25 cellular contexts compared by ENCODE assay signal in genomic region chr2:81767173-81767720, GRCh38.
DNase-seq lines count a peak whose midpoint lies in the region; ATAC-seq lines count a peak whose summit lies in the region.
"Had no signal": no experiment of that assay in that cellular context is flagged by ENCODE, and none has a peak within 500 bp of the region (broad histone marks: within the 10 kb centered on the region; RNA-seq: fewer than 3 reads in every experiment).

No MANE protein-coding gene starts in this region.

- H3K23ac ChIP-seq in mesenchymal stem cell (ENCODE audit: low read length in 2 of 2) = no peak overlapping the region

- H2BK5ac ChIP-seq in mesenchymal stem cell (ENCODE audit: low read depth, low read length, poor library complexity, severe bottlenecking) = no peak overlapping the region

- no peak overlapping the region for H2BK120ac ChIP-seq in mesenchymal stem cell (ENCODE audit: low read depth, low read length)

- H3K79me2 ChIP-seq in GM23248 (ENCODE audit: insufficient read depth) = no peaks in the 10 kb centered on the region

- no peaks in the 10 kb centered on the region for H3K79me1 ChIP-seq in mesenchymal stem cell (replicated peaks; ENCODE audit: low read length, poor library complexity, severe bottlenecking)

- H3K18ac ChIP-seq in mesenchymal stem cell (ENCODE audit: low read depth in 1 of 2, low read length in 2 of 2) = no peak overlapping the region

- H2BK12ac ChIP-seq in mesenchymal stem cell (ENCODE audit: low read length in 2 of 2) = no peak overlapping the region

- in situ Hi-C loops in GM23248 (cut with MboI) = no loop called here

- 1 to 2% methylated on average over 4 of the region's 4 CpGs for WGBS in GM23248 (ENCODE audit: low coverage in 1 of 2, low lambda C conversion rate in 2 of 2, missing lambda C conversion rate in 2 of 2), 2 experiments
- WGBS in mesenchymal stem cell = 90% methylated on average over 4 of the region's 4 CpGs

- no peaks in the 10 kb centered on the region for H4K20me1 ChIP-seq in GM23248 (ENCODE audit: insufficient read depth)

- no peak overlapping the region for H3K4me3 ChIP-seq in GM23248
- H3K4me3 ChIP-seq in mesenchymal stem cell (ENCODE audit: insufficient read depth in 1 of 2, low read depth in 1 of 2, low read length in 2 of 2) = no peak overlapping the region
- H3K4me3 ChIP-seq: gastrocnemius medialis, mucosa of descending colon, sigmoid colon, tibial artery had no signal

- H3F3A ChIP-seq in GM23248 (ENCODE audit: insufficient read depth) = no peaks in the 10 kb centered on the region

- H2AFZ ChIP-seq in GM23248 (no peak overlapping the region), mesenchymal stem cell (ENCODE audit: low read depth, low read length) (no peak overlapping the region)

- H3K4ac ChIP-seq in mesenchymal stem cell (ENCODE audit: low read depth in 1 of 2, low read length in 2 of 2) = no peak overlapping the region

- H2BK15ac ChIP-seq in mesenchymal stem cell (ENCODE audit: low read depth, poor library complexity, severe bottlenecking) = no peak overlapping the region

- no peaks in the 10 kb centered on the region for H3K9me2 ChIP-seq in GM23248 (ENCODE audit: insufficient read depth)

- H3K27ac ChIP-seq in GM23248 = no peak overlapping the region
- H3K27ac ChIP-seq in mesenchymal stem cell (ENCODE audit: low read length, poor library complexity, severe bottlenecking) = no peak overlapping the region
- H3K27ac ChIP-seq: 22Rv1, epithelial cell of prostate, gastrocnemius medialis, sigmoid colon, tibial artery had no signal

- H3K4me1 ChIP-seq in GM23248 (ENCODE audit: insufficient read depth) = no peaks in the 10 kb centered on the region
- no peaks in the 10 kb centered on the region for H3K4me1 ChIP-seq in mesenchymal stem cell (ENCODE audit: control insufficient read depth, insufficient read depth, low read depth, low read length)
- H3K4me1 ChIP-seq: gastrocnemius medialis, sigmoid colon, tibial artery had no signal

- H4K91ac ChIP-seq in mesenchymal stem cell (ENCODE audit: low read length) = no peak overlapping the region

- H3K36me3 ChIP-seq in GM23248 (ENCODE audit: low read depth) (no peaks in the 10 kb centered on the region), mesenchymal stem cell (ENCODE audit: control insufficient read depth in 1 of 2, insufficient read depth in 2 of 2, low read depth in 1 of 2, low read length in 2 of 2) (no peaks in the 10 kb centered on the region)
- H3K36me3 ChIP-seq: gastrocnemius medialis, sigmoid colon, tibial artery had no signal

- H3K4me2 ChIP-seq in GM23248 (ENCODE audit: unreplicated experiment) (no peak overlapping the region), mesenchymal stem cell (ENCODE audit: low read length, poor library complexity, severe bottlenecking) (no peak overlapping the region)

- DNase-seq in A172 (ENCODE audit: low spot score) = peak; percentile 69
- peak; percentile 0 for DNase-seq in GM23248
- peak; percentile 10 for DNase-seq in astrocyte of the hippocampus (ENCODE audit: low read depth, low spot score)
- no peak for DNase-seq in mesenchymal stem cell
- no peak for DNase-seq in hepatic stellate cell (ENCODE audit: low spot score)
- DNase-seq: activated CD4-positive, alpha-beta memory T cell treated with anti-CD3 and anti-CD28 coated beads for 36 hours; cerebellar nuclear complex; DMS79 treated with DMSO at 0.1 percent for 48 hours; gastrocnemius medialis; hypothalamus; islet precursor cell; mucosa of descending colon; NCI-H446; OCI-M1; SHP77 treated with DMSO at 0.1 percent for 48 hours; sigmoid colon; SW 1271; T1000; tibial artery had no signal

- no peak for ATAC-seq in GM21737 (IDR thresholded peaks at IDR 0.05; ENCODE audit: unreplicated experiment)
- ATAC-seq in GM19455 (IDR thresholded peaks at IDR 0.05; ENCODE audit: unreplicated experiment) = no peak
- ATAC-seq in GM18909 (IDR thresholded peaks at IDR 0.05; ENCODE audit: poor library complexity, unreplicated experiment) = no peak
- ATAC-seq: gastrocnemius medialis, mucosa of descending colon, WTC11 had no signal

- no peak overlapping the region for H4K8ac ChIP-seq in mesenchymal stem cell (ENCODE audit: low read length)

- no peak overlapping the region for H3K9ac ChIP-seq in GM23248
- H3K9ac ChIP-seq in mesenchymal stem cell (ENCODE audit: low read length) = peak overlapping the region; percentile 20

- H3K14ac ChIP-seq in mesenchymal stem cell (ENCODE audit: low read length in 2 of 2) = no peak overlapping the region

- no peaks in the 10 kb centered on the region for H3K9me3 ChIP-seq in GM23248 (ENCODE audit: low read depth)
- peaks cover 8% of the 10 kb centered on the region for H3K9me3 ChIP-seq in mesenchymal stem cell (ENCODE audit: control insufficient read depth, low read length)
- H3K9me3 ChIP-seq: gastrocnemius medialis, mucosa of descending colon, sigmoid colon, tibial artery had no signal

- no peaks in the 10 kb centered on the region for H3K27me3 ChIP-seq in GM23248 (replicated peaks; ENCODE audit: insufficient read depth)
- no peaks in the 10 kb centered on the region for H3K27me3 ChIP-seq in mesenchymal stem cell (ENCODE audit: control insufficient read depth in 1 of 2, insufficient read depth in 1 of 2, low read length in 2 of 2)
- H3K27me3 ChIP-seq: gastrocnemius medialis, sigmoid colon, tibial artery had no signal

- no peak overlapping the region for H2AK5ac ChIP-seq in mesenchymal stem cell (ENCODE audit: low read length, severe bottlenecking)

Comparison
In these comparisons a context has a peak if more than half of its experiments do, and no peak if none do; other contexts are left out.
1. DNase-seq: peak in A172 (single experiment), GM23248 (single experiment) and astrocyte of the hippocampus (single experiment); none in mesenchymal stem cell (single experiment) and hepatic stellate cell (single experiment).